In the genomic region with DNA sequence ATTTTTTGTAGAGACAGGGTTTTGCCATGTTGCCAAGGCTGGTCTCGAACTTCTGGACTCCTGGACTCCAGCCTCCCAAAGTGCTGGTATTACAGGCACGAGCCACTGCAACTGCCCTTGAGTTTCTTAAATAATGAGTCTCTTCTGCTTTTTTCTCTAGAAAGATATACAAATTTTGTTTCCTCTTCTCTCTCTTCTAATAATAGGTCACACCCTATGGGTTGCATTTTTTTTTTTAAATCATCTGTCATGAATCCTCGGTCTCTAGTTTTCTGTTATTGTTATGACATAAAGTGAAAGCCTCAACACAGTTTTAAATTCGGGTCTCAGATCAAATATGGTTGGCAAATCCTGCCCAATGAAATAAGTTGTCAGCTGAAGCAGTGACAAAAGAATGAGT, we compare ENCODE assay signal across 14 cellular contexts.
DNase-seq lines count a peak whose midpoint lies in the region; ATAC-seq and FAIRE-seq lines count a peak whose summit lies in the region.
"Had no signal": no experiment of that assay in that cellular context is flagged by ENCODE, and none has a peak within 500 bp of the region (broad histone marks: within the 10 kb centered on the region; RNA-seq: fewer than 3 reads in every experiment).

No MANE protein-coding gene starts in this region.

- 60 to 77% (median 63%) methylated on average over 4 of the region's 4 CpGs for WGBS in small intestine, 3 donors

- H3K9me3 Mint-ChIP-seq in memory B cell: no peaks in the 10 kb centered on the region
- H3K9me3 Mint-ChIP-seq in activated naive CD8-positive, alpha-beta T cell treated with anti-CD3 and anti-CD28 coated beads for 36 hours: no peaks in the 10 kb centered on the region
- H3K9me3 Mint-ChIP-seq: dendritic cell treated with granulocyte-macrophage colony-stimulating factor and Interleukin-4, amounts not matched to agents 40 ng/mL and 50 ng/mL, for 4 days; HFFc6 had no signal

- no peak overlapping the region for H3K4me3 ChIP-seq in small intestine (ENCODE audit: low read depth in 1 of 2, low read length in 2 of 2)

- peaks cover 3% of the 10 kb centered on the region for H3K27me3 Mint-ChIP-seq in memory B cell
- peaks cover 16% of the 10 kb centered on the region for H3K27me3 Mint-ChIP-seq in activated naive CD8-positive, alpha-beta T cell treated with anti-CD3 and anti-CD28 coated beads for 36 hours

- H3K27ac Mint-ChIP-seq in memory B cell: no peak overlapping the region
- no peak overlapping the region for H3K27ac Mint-ChIP-seq in activated naive CD8-positive, alpha-beta T cell treated with anti-CD3 and anti-CD28 coated beads for 36 hours
- H3K27ac Mint-ChIP-seq: activated CD8-positive, alpha-beta memory T cell treated with anti-CD3 and anti-CD28 coated beads, Interleukin-2, amount 10 ng/mL, durations not matched to agents 7 days and 5 days; dendritic cell treated with granulocyte-macrophage colony-stimulating factor and Interleukin-4, amounts not matched to agents 40 ng/mL and 50 ng/mL, for 4 days; HFFc6 had no signal

- no peaks in the 10 kb centered on the region for H3K9me3 ChIP-seq in small intestine (ENCODE audit: control insufficient read depth, low read depth)
- H3K9me3 ChIP-seq: testis had no signal

- no peaks in the 10 kb centered on the region for H3K4me1 ChIP-seq in small intestine (ENCODE audit: control insufficient read depth in 2 of 2, insufficient read depth in 1 of 2, low read depth in 1 of 2, low read length in 1 of 2)
- H3K4me1 ChIP-seq: testis had no signal

- DNase-seq in memory B cell (ENCODE audit: low spot score in 2 of 2) (no peak), small intestine (no peak), glomerular visceral epithelial cell (ENCODE audit: extremely low spot score) (no peak)
- no peak for DNase-seq in activated naive CD8-positive, alpha-beta T cell treated with anti-CD3 and anti-CD28 coated beads for 36 hours
- DNase-seq: activated CD8-positive, alpha-beta memory T cell treated with anti-CD3 and anti-CD28 coated beads, Interleukin-2, amount 10 ng/mL, durations not matched to agents 7 days and 5 days; HFFc6; NCI-H1930; T-helper 9 cell; testis had no signal

- ATAC-seq in GM18873 (IDR thresholded peaks at IDR 0.05; ENCODE audit: low FRiP score, unreplicated experiment): peak; percentile 61
- ATAC-seq in GM21717 (IDR thresholded peaks at IDR 0.05; ENCODE audit: unreplicated experiment): peak; percentile 74
- ATAC-seq in HG03378 (IDR thresholded peaks at IDR 0.05; ENCODE audit: unreplicated experiment): peak; percentile 65
- peak; percentile 64 for ATAC-seq in memory B cell (ENCODE audit: low read depth)
- ATAC-seq: activated CD8-positive, alpha-beta memory T cell treated with anti-CD3 and anti-CD28 coated beads, Interleukin-2, amount 10 ng/mL, durations not matched to agents 7 days and 5 days had no signal

- no peak overlapping the region for H3K27ac ChIP-seq in small intestine (ENCODE audit: low read depth in 1 of 2, low read length in 1 of 2)
- H3K27ac ChIP-seq: testis had no signal

- peaks cover 10% of the 10 kb centered on the region for H3K4me1 Mint-ChIP-seq in memory B cell
- no peaks in the 10 kb centered on the region for H3K4me1 Mint-ChIP-seq in activated naive CD8-positive, alpha-beta T cell treated with anti-CD3 and anti-CD28 coated beads for 36 hours

- H3K27me3 ChIP-seq in small intestine (ENCODE audit: control insufficient read depth in 2 of 2, insufficient read depth in 2 of 2, low read length in 2 of 2): no peaks in the 10 kb centered on the region
- H3K27me3 ChIP-seq: testis had no signal

- no peaks in the 10 kb centered on the region for H3K36me3 ChIP-seq in small intestine (ENCODE audit: control insufficient read depth in 2 of 2, insufficient read depth in 2 of 2, low read length in 2 of 2)

- H3K36me3 Mint-ChIP-seq in memory B cell: no peaks in the 10 kb centered on the region
- H3K36me3 Mint-ChIP-seq in activated naive CD8-positive, alpha-beta T cell treated with anti-CD3 and anti-CD28 coated beads for 36 hours: no peaks in the 10 kb centered on the region
- H3K36me3 Mint-ChIP-seq: activated CD8-positive, alpha-beta memory T cell treated with anti-CD3 and anti-CD28 coated beads, Interleukin-2, amount 10 ng/mL, durations not matched to agents 7 days and 5 days had no signal

- peak overlapping the region; percentile 25 for H3K4me3 Mint-ChIP-seq in memory B cell
- H3K4me3 Mint-ChIP-seq in activated naive CD8-positive, alpha-beta T cell treated with anti-CD3 and anti-CD28 coated beads for 36 hours: no peak overlapping the region
- H3K4me3 Mint-ChIP-seq: activated CD8-positive, alpha-beta memory T cell treated with anti-CD3 and anti-CD28 coated beads, Interleukin-2, amount 10 ng/mL, durations not matched to agents 7 days and 5 days; dendritic cell treated with granulocyte-macrophage colony-stimulating factor and Interleukin-4, amounts not matched to agents 40 ng/mL and 50 ng/mL, for 4 days; HFFc6 had no signal

- FAIRE-seq in small intestine (lab: Jason Lieb, UNC): no peak
- FAIRE-seq: islet of Langerhans had no signal
